Comparison of ENCODE assay signal across 7 cellular contexts in the genomic region with DNA sequence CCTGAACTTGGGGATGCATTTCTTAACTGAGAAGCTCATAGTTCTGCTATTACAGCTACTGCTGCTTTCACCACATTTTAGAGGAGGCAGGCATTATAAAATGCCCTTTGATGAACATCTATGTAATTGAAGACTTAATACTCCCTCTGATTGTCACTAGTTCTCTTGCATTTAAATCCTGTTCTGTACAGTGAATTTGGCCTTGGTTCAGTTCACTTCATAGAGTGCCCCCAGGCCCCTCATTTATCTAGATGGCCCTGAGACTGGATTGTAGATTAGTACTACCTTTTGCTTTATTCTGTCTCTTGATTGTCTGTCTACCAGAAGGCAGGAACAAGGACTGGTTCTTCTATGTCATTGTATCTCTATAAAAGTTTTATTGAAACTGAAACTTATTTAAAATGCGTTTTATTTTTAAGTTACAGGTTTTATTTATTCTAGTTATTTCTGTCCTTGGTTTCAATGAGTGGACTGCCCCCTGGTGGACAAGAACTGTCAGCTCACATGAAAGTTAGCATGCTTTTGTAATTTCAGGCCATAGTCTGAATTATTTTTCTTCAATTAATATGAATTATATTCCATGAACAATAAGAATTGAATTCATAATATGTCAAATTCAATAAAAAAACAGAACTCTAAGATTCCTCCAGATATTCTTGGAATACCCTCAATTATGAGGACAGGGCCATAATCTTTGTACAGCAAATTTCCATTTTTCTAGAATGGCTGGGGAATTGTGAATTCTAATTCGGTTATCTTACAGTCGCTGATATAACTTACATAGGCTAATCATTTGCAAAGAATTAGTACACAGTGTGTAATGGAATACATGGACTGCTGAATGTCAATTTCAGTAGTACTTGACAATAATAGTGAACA. TPM values are rescaled to one million over a fixed set of nuclear protein-coding genes. Genes with fewer than 3 reads are reported as not detected.
DNase-seq lines count a peak whose midpoint lies in the region; ATAC-seq, FAIRE-seq and TF ChIP-seq lines count a peak whose summit lies in the region.

No MANE protein-coding gene starts in this region.

- no peaks in the 10 kb centered on the region for H4K20me1 ChIP-seq in SK-N-SH (ENCODE audit: insufficient read depth)

- H3K4me1 ChIP-seq in SK-N-SH (ENCODE audit: control insufficient read depth in 1 of 2, insufficient read depth in 2 of 2, low read depth in 1 of 2, low read length in 1 of 2) = peaks cover 0 to 39% of the 10 kb centered on the region in 2 experiments; a peak in 2 of 4 replicates
- H3K4me1 ChIP-seq in neutrophil (ENCODE audit: control insufficient read depth in 1 of 2, insufficient read depth in 1 of 2, low read depth in 1 of 2, low read length in 1 of 2) = no peaks in the 10 kb centered on the region

- under 1% methylated on average over 3 of the region's 3 CpGs for WGBS in SK-N-SH (ENCODE audit: low lambda C conversion rate)

- CTCF ChIA-PET in SK-N-SH (lab: Yijun Ruan, JAX) = interaction anchor here (0.6 to 12.6 kb wide), 42 partner anchors 10 to 631 kb away, joined by 3 to 188 read pairs (median 4); partner anchors contain the start of gene PHOX2B

- peak; percentile 88 for FAIRE-seq in D721Med (lab: Jason Lieb, UNC)

- no peaks in the 10 kb centered on the region for H3K9me2 ChIP-seq in SK-N-SH

- no peaks in the 10 kb centered on the region for H3K36me3 ChIP-seq in SK-N-SH (replicated peaks in 1 of 2; ENCODE audit: control insufficient read depth in 1 of 2, insufficient read depth in 2 of 2, low read length in 1 of 2)
- no peaks in the 10 kb centered on the region for H3K36me3 ChIP-seq in neutrophil

- no peaks in the 10 kb centered on the region for H3K79me2 ChIP-seq in SK-N-SH (ENCODE audit: insufficient read depth)

- POLR2A ChIA-PET in SK-N-SH (lab: Yijun Ruan, JAX) = interaction anchor here (1.0 to 15.9 kb wide), 3 partner anchors 14 to 141 kb away, joined by 3 to 461 read pairs (median 5); partner anchors contain the start of gene PHOX2B

- H3K4me3 ChIP-seq in HFF-Myc (replicated peaks; ENCODE audit: low read depth, low read length) (no peak overlapping the region), SK-N-SH (ENCODE audit: low read depth in 2 of 2, low read length in 1 of 2) (no peak overlapping the region; a peak in 1 of 4 replicates), neutrophil (ENCODE audit: low read depth in 1 of 2, low read length in 1 of 2) (no peak overlapping the region)

- TF ChIP-seq EP300 in SK-N-SH (IDR thresholded peaks at IDR 0.05; ENCODE audit: borderline replicate concordance in 1 of 2, low read depth in 1 of 2, low read length in 1 of 2) = peak in 1 of 2 experiments; percentile 64; a peak in 1 of 4 replicates

- H2AFZ ChIP-seq in SK-N-SH (ENCODE audit: low read depth) = no peak overlapping the region

- no peaks in the 10 kb centered on the region for H3F3A ChIP-seq in SK-N-SH (replicated peaks; ENCODE audit: insufficient read depth)

- H3K9me3 ChIP-seq in SK-N-SH = no peaks in the 10 kb centered on the region
- H3K9me3 ChIP-seq in neutrophil = no peaks in the 10 kb centered on the region

- no peak overlapping the region for H3K4me2 ChIP-seq in SK-N-SH

- no peak for DNase-seq in D721Med (ENCODE audit: insufficient read length, low spot score)
- DNase-seq in HFF-Myc (ENCODE audit: extremely low read depth, low read depth) = peak; percentile 29
- no peak for DNase-seq in SK-N-SH
- peak; percentile 27 for DNase-seq in effector CD4-positive, alpha-beta T cell
- DNase-seq in retina = no peak

- TF ChIP-seq CTCF in D721Med (IDR thresholded peaks at IDR 0.05; ENCODE audit: insufficient read depth, missing control alignments) = peak; percentile 91
- peak; percentile 85 for TF ChIP-seq CTCF in HFF-Myc (IDR thresholded peaks at IDR 0.05; ENCODE audit: low read depth, low read length, missing control alignments)
- TF ChIP-seq CTCF in SK-N-SH (IDR thresholded peaks at IDR 0.05) = peak; percentile 98
- peak; percentile 76 for TF ChIP-seq CTCF in neutrophil (IDR thresholded peaks at IDR 0.05)

- H3K9ac ChIP-seq in SK-N-SH = no peak overlapping the region

- H3K27ac ChIP-seq in SK-N-SH (ENCODE audit: low read depth in 2 of 2, low read length in 1 of 2) (peak overlapping the region in 1 of 2 experiments; percentile 99; a peak in 2 of 4 replicates), neutrophil (no peak overlapping the region)

- peak; percentile 82 for TF ChIP-seq RAD21 in SK-N-SH (IDR thresholded peaks at IDR 0.05; ENCODE audit: low read length)

- H3K27me3 ChIP-seq in SK-N-SH (ENCODE audit: insufficient read depth) (peaks cover 10% of the 10 kb centered on the region; the same call in 1 of the 2 replicates), neutrophil (peaks cover 98% of the 10 kb centered on the region)

- ATAC-seq in HG03460 (IDR thresholded peaks at IDR 0.05; ENCODE audit: unreplicated experiment) = no peak

TF ChIP-seq in SK-N-SH, 30 proteins besides CTCF, POLR2A, EP300 and RAD21 (continues in another document):
- 0 out of 2 replicates have a peak, but pooled peaks have one; percentile 8 for TF ChIP-seq RCOR1 (IDR thresholded peaks at IDR 0.05; ENCODE audit: low read length)
- TF ChIP-seq, protein P1, sequence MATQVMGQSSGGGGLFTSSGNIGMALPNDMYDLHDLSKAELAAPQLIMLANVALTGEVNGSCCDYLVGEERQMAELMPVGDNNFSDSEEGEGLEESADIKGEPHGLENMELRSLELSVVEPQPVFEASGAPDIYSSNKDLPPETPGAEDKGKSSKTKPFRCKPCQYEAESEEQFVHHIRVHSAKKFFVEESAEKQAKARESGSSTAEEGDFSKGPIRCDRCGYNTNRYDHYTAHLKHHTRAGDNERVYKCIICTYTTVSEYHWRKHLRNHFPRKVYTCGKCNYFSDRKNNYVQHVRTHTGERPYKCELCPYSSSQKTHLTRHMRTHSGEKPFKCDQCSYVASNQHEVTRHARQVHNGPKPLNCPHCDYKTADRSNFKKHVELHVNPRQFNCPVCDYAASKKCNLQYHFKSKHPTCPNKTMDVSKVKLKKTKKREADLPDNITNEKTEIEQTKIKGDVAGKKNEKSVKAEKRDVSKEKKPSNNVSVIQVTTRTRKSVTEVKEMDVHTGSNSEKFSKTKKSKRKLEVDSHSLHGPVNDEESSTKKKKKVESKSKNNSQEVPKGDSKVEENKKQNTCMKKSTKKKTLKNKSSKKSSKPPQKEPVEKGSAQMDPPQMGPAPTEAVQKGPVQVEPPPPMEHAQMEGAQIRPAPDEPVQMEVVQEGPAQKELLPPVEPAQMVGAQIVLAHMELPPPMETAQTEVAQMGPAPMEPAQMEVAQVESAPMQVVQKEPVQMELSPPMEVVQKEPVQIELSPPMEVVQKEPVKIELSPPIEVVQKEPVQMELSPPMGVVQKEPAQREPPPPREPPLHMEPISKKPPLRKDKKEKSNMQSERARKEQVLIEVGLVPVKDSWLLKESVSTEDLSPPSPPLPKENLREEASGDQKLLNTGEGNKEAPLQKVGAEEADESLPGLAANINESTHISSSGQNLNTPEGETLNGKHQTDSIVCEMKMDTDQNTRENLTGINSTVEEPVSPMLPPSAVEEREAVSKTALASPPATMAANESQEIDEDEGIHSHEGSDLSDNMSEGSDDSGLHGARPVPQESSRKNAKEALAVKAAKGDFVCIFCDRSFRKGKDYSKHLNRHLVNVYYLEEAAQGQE (IDR thresholded peaks at IDR 0.05; ENCODE audit: low read depth, low read length) = no peak
- TF ChIP-seq ZBTB33 (IDR thresholded peaks at IDR 0.05; ENCODE audit: borderline replicate concordance, low read depth) = no peak
- no peak for TF ChIP-seq MXI1 (IDR thresholded peaks at IDR 0.05; ENCODE audit: low read depth, low read length)
- TF ChIP-seq USF2 (IDR thresholded peaks at IDR 0.05; ENCODE audit: borderline replicate concordance, low read depth, low read length) = no peak
- TF ChIP-seq EZH2phosphoT487 (IDR thresholded peaks at IDR 0.05; ENCODE audit: borderline replicate concordance, low read depth) = no peak
- peak; percentile 67 for TF ChIP-seq SMC3 (IDR thresholded peaks at IDR 0.05; ENCODE audit: low read depth, low read length)
- TF ChIP-seq USF1 (IDR thresholded peaks at IDR 0.05; ENCODE audit: borderline replicate concordance, low read depth) = no peak
- no peak for TF ChIP-seq MEF2A (IDR thresholded peaks at IDR 0.05; ENCODE audit: borderline replicate concordance, low read depth)
- peak; percentile 64 for TF ChIP-seq GATA2 (CRISPR knock-in tag; IDR thresholded peaks at IDR 0.05)

RNA-seq across cellular contexts. Expression of gene TMEM33, which starts 47.2 kb away (rescaled TPM):
- 31.2 and 43.2 TPM in 2 replicates for polyA plus RNA-seq in SK-N-SH (2012; rRNA removed)
- 32.0 and 35.2 TPM in 2 replicates for polyA plus RNA-seq in SK-N-SH (2012; cell fraction: cytosol; rRNA removed)
- polyA plus RNA-seq in SK-N-SH (2012; cell fraction: nucleus; rRNA removed) = 24.7 and 28.2 TPM in 2 replicates

Comparison
In these comparisons a context has a peak if more than half of its experiments do, and no peak if none do; other contexts are left out.
1. DNase-seq: peak in HFF-Myc (single experiment) and effector CD4-positive, alpha-beta T cell (single experiment); none in D721Med (single experiment), SK-N-SH (single experiment) and retina (single experiment).
2. Peak in every context shown above with its lines, with median percentiles within 50 percentile points of each other: CTCF ChIP-seq.